13 cellular contexts compared by ENCODE assay signal in the genomic region with DNA sequence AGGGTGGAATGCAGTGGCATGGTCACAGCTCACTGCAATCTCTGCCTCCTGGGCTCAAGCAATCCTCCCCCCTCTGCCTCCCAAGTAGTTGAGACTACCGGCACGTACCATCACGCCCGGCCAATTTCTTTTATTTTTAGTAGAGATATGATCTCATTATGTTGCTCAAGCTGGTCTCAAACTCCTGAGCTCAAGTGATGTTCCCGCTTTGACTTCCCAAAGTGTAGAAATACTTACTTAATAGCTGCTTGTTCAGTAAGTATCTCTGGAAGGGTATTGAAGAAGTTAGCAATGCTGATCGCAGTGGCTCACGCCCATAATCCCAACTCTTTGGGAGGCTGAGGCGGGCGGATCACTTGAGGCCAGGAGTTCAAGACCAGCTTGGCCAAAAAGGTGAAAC. TPM values are rescaled to one million over a fixed set of nuclear protein-coding genes. Genes with fewer than 3 reads are reported as not detected.
DNase-seq lines count a peak whose midpoint lies in the region; ATAC-seq and TF ChIP-seq lines count a peak whose summit lies in the region.
"Had no signal": no experiment of that assay in that cellular context is flagged by ENCODE, and none has a peak within 500 bp of the region (broad histone marks: within the 10 kb centered on the region; RNA-seq: fewer than 3 reads in every experiment).

No MANE protein-coding gene starts in this region.

- no peak overlapping the region for H3K4me3 ChIP-seq in fibroblast of the aortic adventitia (ENCODE audit: low read depth, low read length)
- H3K4me3 ChIP-seq: PC-9 had no signal

- DNase-seq in Daoy (ENCODE audit: low read depth) = peak; percentile 30
- peak; percentile 61 for DNase-seq in RPMI7951 (ENCODE audit: low read depth)
- peak; percentile 72 for DNase-seq in fibroblast of the aortic adventitia (ENCODE audit: low read depth)
- no peak for DNase-seq in omental fat pad (ENCODE audit: low spot score)
- DNase-seq in NCI-H1417 (lab: John Stamatoyannopoulos, UW) = no peak
- DNase-seq in mesenteric fat pad (ENCODE audit: low spot score) = no peak
- DNase-seq: CD4-positive, alpha-beta memory T cell; NCI-H187; PC-9; stimulated activated CD4-positive, alpha-beta T cell treated with anti-CD3 and anti-CD28 coated beads, Interleukin-15, amount 100 ng/mL, for 24 hours; T1000 had no signal

- TF ChIP-seq CTCF in fibroblast of the aortic adventitia (IDR thresholded peaks at IDR 0.05; ENCODE audit: insufficient read depth, low read length) = no peak
- TF ChIP-seq CTCF in omental fat pad (IDR thresholded peaks at IDR 0.05) = no peak

- ATAC-seq in omental fat pad (ENCODE audit: low FRiP score) (peak; percentile 35), HG03457 (IDR thresholded peaks at IDR 0.05; ENCODE audit: unreplicated experiment) (no peak), HG02642 (IDR thresholded peaks at IDR 0.05; ENCODE audit: poor library complexity, unreplicated experiment) (no peak)

RNA-seq across cellular contexts. Expression of a gene that starts 35.7 kb away (rescaled TPM):
- total RNA-seq in Daoy (2014; rRNA removed; shearing (Covaris generic)) = 20.7 and 22.3 TPM in 2 replicates
- total RNA-seq in RPMI7951 (2014; rRNA removed; shearing (Covaris generic)) = 96.3 and 116 TPM in 2 replicates
- total RNA-seq in fibroblast of the aortic adventitia (ENCODE audit: low replicate concordance) (200 and 207 TPM in 2 replicates), omental fat pad (1,000 to 10,000 TPM in 2 of 4 donors, 100 to 1,000 TPM in 2; 260 to 1,398 (median 845) TPM), mesenteric fat pad (1,711 TPM)

Comparison
In these comparisons a context has a peak if more than half of its experiments do, and no peak if none do; other contexts are left out.
1. DNase-seq: peak in Daoy (single experiment), RPMI7951 (single experiment) and fibroblast of the aortic adventitia (single experiment); none in omental fat pad (single experiment), NCI-H1417 (0 of 3) and mesenteric fat pad (single experiment).